ENCODE assay signal across 9 cellular contexts in genomic region chr11:94638902-94639373, GRCh38.
A peak's percentile ranks its signal among the peaks of the same experiment; 100 is the strongest.
DNase-seq lines count a peak whose midpoint lies in the region; ATAC-seq lines count a peak whose summit lies in the region.
"Had no signal": no experiment of that assay in that cellular context is flagged by ENCODE, and none has a peak within 500 bp of the region (broad histone marks: within the 10 kb centered on the region; RNA-seq: fewer than 3 reads in every experiment).

No MANE protein-coding gene starts in this region.

- H3K9me3 Mint-ChIP-seq in activated T-helper 2 cell treated with anti-CD3 and anti-CD28 coated beads, Interferon-gamma antibody, Interleukin-2, Interleukin-4, amounts not matched to agents 10 μg/mL and 5 μg/mL and 100 μg/mL, durations not matched to agents 14 hours and 24 hours and 36 hours, result no peaks in the 10 kb centered on the region

- ATAC-seq in GM18867 (IDR thresholded peaks at IDR 0.05; ENCODE audit: unreplicated experiment), result peak; percentile 56
- ATAC-seq in GM21526 (IDR thresholded peaks at IDR 0.05; ENCODE audit: low FRiP score, unreplicated experiment), result no peak
- no peak for ATAC-seq in GM21515 (IDR thresholded peaks at IDR 0.05; ENCODE audit: unreplicated experiment)

- peak overlapping the region; percentile 51 for H3K4me2 ChIP-seq in skeletal muscle satellite cell (ENCODE audit: low read length)

- peaks cover 9% of the 10 kb centered on the region for H3K4me1 ChIP-seq in skeletal muscle satellite cell (ENCODE audit: control insufficient read depth, insufficient read depth, low read length)

- peak overlapping the region; percentile 53 for H3K4me3 ChIP-seq in skeletal muscle satellite cell (ENCODE audit: low read length)

- no peaks in the 10 kb centered on the region for H3K27me3 ChIP-seq in skeletal muscle satellite cell (ENCODE audit: control insufficient read depth, insufficient read depth, low read length)

- no peak overlapping the region for H3K27ac Mint-ChIP-seq in activated T-helper 2 cell treated with anti-CD3 and anti-CD28 coated beads, Interferon-gamma antibody, Interleukin-2, Interleukin-4, amounts not matched to agents 10 μg/mL and 5 μg/mL and 100 μg/mL, durations not matched to agents 14 hours and 24 hours and 36 hours

- H3K4me3 Mint-ChIP-seq in activated T-helper 2 cell treated with anti-CD3 and anti-CD28 coated beads, Interferon-gamma antibody, Interleukin-2, Interleukin-4, amounts not matched to agents 10 μg/mL and 5 μg/mL and 100 μg/mL, durations not matched to agents 14 hours and 24 hours and 36 hours (ENCODE audit: low read depth), result no peak overlapping the region

- intact Hi-C loops in activated T-helper 2 cell treated with anti-CD3 and anti-CD28 coated beads, Interferon-gamma antibody, Interleukin-2, Interleukin-4, amounts not matched to agents 10 μg/mL and 5 μg/mL and 100 μg/mL, durations not matched to agents 14 hours and 24 hours and 36 hours (cut with micrococcal nuclease), result no loop called here

- DNase-seq in OCI-M1 (lab: John Stamatoyannopoulos, UW), result peak; percentile 50
- DNase-seq in foreskin melanocyte, result peak; percentile 41
- no peak for DNase-seq in activated effector memory CD4-positive, alpha-beta T cell treated with anti-CD3 and anti-CD28 coated beads, Interleukin-2, amount 50 U/mL, for 16 hours
- DNase-seq in activated T-helper 2 cell treated with anti-CD3 and anti-CD28 coated beads, Interferon-gamma antibody, Interleukin-2, Interleukin-4, amounts not matched to agents 10 μg/mL and 5 μg/mL and 100 μg/mL, durations not matched to agents 14 hours and 24 hours and 36 hours (ENCODE audit: low spot score), result no peak
- DNase-seq: NCI-H226 had no signal

- H3K9me3 ChIP-seq in skeletal muscle satellite cell (replicated peaks; ENCODE audit: low read length), result no peaks in the 10 kb centered on the region

- H3K27me3 Mint-ChIP-seq in activated T-helper 2 cell treated with anti-CD3 and anti-CD28 coated beads, Interferon-gamma antibody, Interleukin-2, Interleukin-4, amounts not matched to agents 10 μg/mL and 5 μg/mL and 100 μg/mL, durations not matched to agents 14 hours and 24 hours and 36 hours (ENCODE audit: low read depth), result no peaks in the 10 kb centered on the region

- H3K36me3 Mint-ChIP-seq in activated T-helper 2 cell treated with anti-CD3 and anti-CD28 coated beads, Interferon-gamma antibody, Interleukin-2, Interleukin-4, amounts not matched to agents 10 μg/mL and 5 μg/mL and 100 μg/mL, durations not matched to agents 14 hours and 24 hours and 36 hours (ENCODE audit: low read depth), result no peaks in the 10 kb centered on the region

- H3K36me3 ChIP-seq in skeletal muscle satellite cell (ENCODE audit: insufficient read depth, low read length), result no peaks in the 10 kb centered on the region

- H3K9ac ChIP-seq in skeletal muscle satellite cell (ENCODE audit: low read depth, low read length), result no peak overlapping the region

- H3K4me1 Mint-ChIP-seq in activated T-helper 2 cell treated with anti-CD3 and anti-CD28 coated beads, Interferon-gamma antibody, Interleukin-2, Interleukin-4, amounts not matched to agents 10 μg/mL and 5 μg/mL and 100 μg/mL, durations not matched to agents 14 hours and 24 hours and 36 hours (ENCODE audit: low read depth), result peaks cover 4% of the 10 kb centered on the region

Comparison
In these comparisons a context has a peak if more than half of its experiments do, and no peak if none do; other contexts are left out.
1. DNase-seq: peak in OCI-M1 (single experiment) and foreskin melanocyte (single experiment); none in activated effector memory CD4-positive, alpha-beta T cell treated with anti-CD3 and anti-CD28 coated beads, Interleukin-2, amount 50 U/mL, for 16 hours (single experiment) and activated T-helper 2 cell treated with anti-CD3 and anti-CD28 coated beads, Interferon-gamma antibody, Interleukin-2, Interleukin-4, amounts not matched to agents 10 μg/mL and 5 μg/mL and 100 μg/mL, durations not matched to agents 14 hours and 24 hours and 36 hours (single experiment).